Comparison of ENCODE assay signal across 25 cellular contexts in the genomic region with DNA sequence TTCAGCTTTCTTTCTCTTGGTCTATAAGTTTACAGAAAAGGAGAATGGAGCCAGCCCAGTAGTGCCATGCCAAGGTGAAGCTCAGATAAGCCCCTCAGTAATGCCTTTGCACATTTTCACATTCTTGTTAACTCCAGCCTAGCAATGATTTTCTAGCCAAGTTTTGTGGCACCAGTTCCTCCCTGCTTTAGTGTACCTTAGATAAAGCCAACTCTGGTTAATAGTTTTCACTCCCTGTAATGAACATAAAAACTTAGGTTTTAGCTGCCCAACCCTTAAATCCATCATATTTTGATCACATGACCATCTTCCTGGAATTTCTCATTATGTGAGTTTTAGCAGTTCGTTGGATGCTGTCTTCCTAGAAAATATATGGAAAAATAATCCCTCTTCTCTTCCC.
A peak's percentile ranks its signal among the peaks of the same experiment; 100 is the strongest.
DNase-seq lines count a peak whose midpoint lies in the region; ATAC-seq and TF ChIP-seq lines count a peak whose summit lies in the region.
"Had no signal": no experiment of that assay in that cellular context is flagged by ENCODE, and none has a peak within 500 bp of the region (broad histone marks: within the 10 kb centered on the region; RNA-seq: fewer than 3 reads in every experiment).

No MANE protein-coding gene starts in this region.

- no peaks in the 10 kb centered on the region for H3K4me1 Mint-ChIP-seq in GM23338
- no peaks in the 10 kb centered on the region for H3K4me1 Mint-ChIP-seq in effector memory CD8-positive, alpha-beta T cell (ENCODE audit: low read depth in 2 of 2)
- H3K4me1 Mint-ChIP-seq: CD8-positive, alpha-beta memory T cell had no signal

- H3K4me3 Mint-ChIP-seq in GM23338: no peak overlapping the region
- H3K4me3 Mint-ChIP-seq in effector memory CD8-positive, alpha-beta T cell: no peak overlapping the region
- H3K4me3 Mint-ChIP-seq: CD14-positive monocyte; CD4-positive, alpha-beta T cell; CD8-positive, alpha-beta memory T cell; HFFc6 had no signal

- WGBS in hepatocyte (ENCODE audit: low lambda C conversion rate, missing lambda C conversion rate): 63% methylated on average over 1 of the region's 1 CpG

- H3K27me3 Mint-ChIP-seq in GM23338 (ENCODE audit: insufficient read depth, low read depth, poor library complexity): peaks cover 2% of the 10 kb centered on the region
- H3K27me3 Mint-ChIP-seq in effector memory CD8-positive, alpha-beta T cell: no peaks in the 10 kb centered on the region
- H3K27me3 Mint-ChIP-seq: CD4-positive, alpha-beta T cell; CD8-positive, alpha-beta memory T cell had no signal

- H3K4me2 ChIP-seq in GM23338: no peak overlapping the region
- H3K4me2 ChIP-seq in hepatocyte: no peak overlapping the region
- H3K4me2 ChIP-seq: A549; BLaER1 treated with 17β-estradiol and CSF1 and Interleukin-3, amounts not matched to agents 10 nM and 100 nM had no signal

- H2AFZ ChIP-seq in GM23338 (peak overlapping the region; percentile 14; the same call in 1 of the 2 replicates), hepatocyte (peak overlapping the region; percentile 12)
- H2AFZ ChIP-seq: GM23248 had no signal

- H3K27me3 ChIP-seq in GM23338 (ENCODE audit: insufficient read depth) (no peaks in the 10 kb centered on the region), hepatocyte (no peaks in the 10 kb centered on the region)
- H3K27me3 ChIP-seq: BE2C; BLaER1 treated with 17β-estradiol and CSF1 and Interleukin-3, amounts not matched to agents 10 nM and 100 nM had no signal

- H3K4me1 ChIP-seq in GM23338 (ENCODE audit: insufficient read depth) (no peaks in the 10 kb centered on the region), hepatocyte (ENCODE audit: insufficient read depth) (peaks cover 7% of the 10 kb centered on the region), mucosa of descending colon (ENCODE audit: low read depth) (no peaks in the 10 kb centered on the region)
- H3K4me1 ChIP-seq: A549, BE2C had no signal

- TF ChIP-seq CTCF in GM23338 (conservative IDR thresholded peaks at IDR 0.05; ENCODE audit: low read depth in 2 of 2) (no peak), hepatocyte (IDR thresholded peaks at IDR 0.05; ENCODE audit: poor library complexity) (no peak), mucosa of descending colon (IDR thresholded peaks at IDR 0.05) (no peak), retinal pigment epithelial cell (conservative IDR thresholded peaks at IDR 0.05; ENCODE audit: low read depth, low read length) (no peak)

- H3F3A ChIP-seq in GM23338 (replicated peaks; ENCODE audit: low read depth): no peaks in the 10 kb centered on the region

- no peak overlapping the region for H3K4me3 ChIP-seq in GM23338
- H3K4me3 ChIP-seq in hepatocyte: no peak overlapping the region
- no peak overlapping the region for H3K4me3 ChIP-seq in mucosa of descending colon
- H3K4me3 ChIP-seq in retinal pigment epithelial cell (ENCODE audit: low read length): no peak overlapping the region
- H3K4me3 ChIP-seq: A549; BLaER1 treated with 17β-estradiol and CSF1 and Interleukin-3, amounts not matched to agents 10 nM and 100 nM; GM12878; GM23248; HAP-1 had no signal

- H3K36me3 ChIP-seq in GM23338 (ENCODE audit: insufficient read depth): no peaks in the 10 kb centered on the region
- no peaks in the 10 kb centered on the region for H3K36me3 ChIP-seq in hepatocyte (replicated peaks; ENCODE audit: insufficient read depth, low read depth)
- no peaks in the 10 kb centered on the region for H3K36me3 ChIP-seq in mucosa of descending colon (ENCODE audit: low read depth)
- H3K36me3 ChIP-seq: BE2C; BLaER1 treated with 17β-estradiol and CSF1 and Interleukin-3, amounts not matched to agents 10 nM and 100 nM; HAP-1 had no signal

- H4K20me1 ChIP-seq in GM23338 (replicated peaks; ENCODE audit: insufficient read depth): no peaks in the 10 kb centered on the region
- no peaks in the 10 kb centered on the region for H4K20me1 ChIP-seq in hepatocyte (ENCODE audit: insufficient read depth, poor library complexity, severe bottlenecking)
- H4K20me1 ChIP-seq: BLaER1 treated with 17β-estradiol and CSF1 and Interleukin-3, amounts not matched to agents 10 nM and 100 nM had no signal

- no peaks in the 10 kb centered on the region for H3K79me2 ChIP-seq in GM23338 (replicated peaks; ENCODE audit: insufficient read depth)
- H3K79me2 ChIP-seq in hepatocyte: no peaks in the 10 kb centered on the region

- H3K36me3 Mint-ChIP-seq in GM23338 (ENCODE audit: low read depth): peaks cover 7% of the 10 kb centered on the region; the same call in 2 of the 3 replicates
- no peaks in the 10 kb centered on the region for H3K36me3 Mint-ChIP-seq in effector memory CD8-positive, alpha-beta T cell (ENCODE audit: insufficient read depth)
- H3K36me3 Mint-ChIP-seq: CD14-positive monocyte; CD8-positive, alpha-beta memory T cell had no signal

- no peaks in the 10 kb centered on the region for H3K9me3 ChIP-seq in hepatocyte (ENCODE audit: low read depth)
- H3K9me3 ChIP-seq in mucosa of descending colon: no peaks in the 10 kb centered on the region
- H3K9me3 ChIP-seq: A549; BE2C; BLaER1 treated with 17β-estradiol and CSF1 and Interleukin-3, amounts not matched to agents 10 nM and 100 nM; HAP-1 had no signal

- intact Hi-C loops in mucosa of descending colon (cut with DNase I, micrococcal nuclease): no loop called here

- peaks cover 7% of the 10 kb centered on the region; the same call in 2 of the 3 replicates for H3K9me3 Mint-ChIP-seq in GM23338
- H3K9me3 Mint-ChIP-seq in effector memory CD8-positive, alpha-beta T cell: peaks cover 0 to 2% of the 10 kb centered on the region in 2 donors
- H3K9me3 Mint-ChIP-seq: CD4-positive, alpha-beta T cell had no signal

- ATAC-seq in GM23338 (no peak), mucosa of descending colon (peak; percentile 62), HG03521 (IDR thresholded peaks at IDR 0.05; ENCODE audit: unreplicated experiment) (no peak), GM19455 (IDR thresholded peaks at IDR 0.05; ENCODE audit: unreplicated experiment) (no peak)
- no peak for ATAC-seq in effector memory CD8-positive, alpha-beta T cell (replicated peaks)
- ATAC-seq: A549, GM12878 had no signal

- H3K9me2 ChIP-seq in GM23338 (ENCODE audit: insufficient read depth): no peaks in the 10 kb centered on the region
- no peaks in the 10 kb centered on the region for H3K9me2 ChIP-seq in hepatocyte (replicated peaks; ENCODE audit: insufficient read depth)

- no peak for DNase-seq in GM23338 (ENCODE audit: low spot score)
- no peak for DNase-seq in hepatocyte (ENCODE audit: low spot score)
- peak in 1 of 3 donors; percentile 4 for DNase-seq in mucosa of descending colon
- DNase-seq in retinal pigment epithelial cell (ENCODE audit: low read depth): peak; percentile 30
- no peak for DNase-seq in effector memory CD8-positive, alpha-beta T cell
- DNase-seq in activated CD4-positive, alpha-beta T cell treated with anti-CD3 and anti-CD28 coated beads for 4 hours: no peak
- DNase-seq: 8988T; ACHN; AML-193; BE2C; CD4-positive, alpha-beta T cell; CD8-positive, alpha-beta memory T cell; DMS 273 treated with DMSO at 0.1 percent for 48 hours; DMS79; EL; GDM1; GM23248; HFFc6 had no signal

- H3K27ac ChIP-seq in GM23338 (ENCODE audit: low read depth): no peak overlapping the region
- peak overlapping the region; percentile 11 for H3K27ac ChIP-seq in hepatocyte
- H3K27ac ChIP-seq: A549; BLaER1 treated with 17β-estradiol and CSF1 and Interleukin-3, amounts not matched to agents 10 nM and 100 nM; GM23248 had no signal

- no peak overlapping the region for H3K27ac Mint-ChIP-seq in GM23338
- no peak overlapping the region for H3K27ac Mint-ChIP-seq in effector memory CD8-positive, alpha-beta T cell
- H3K27ac Mint-ChIP-seq: CD14-positive monocyte; CD4-positive, alpha-beta T cell; CD8-positive, alpha-beta memory T cell; HFFc6 had no signal

TF ChIP-seq in GM23338, 12 proteins besides CTCF, POLR2A, EP300 and RAD21 (continues in another document):
- no peak for TF ChIP-seq POLR2AphosphoS5 (IDR thresholded peaks at IDR 0.05; ENCODE audit: low read depth)
- TF ChIP-seq, protein P1, sequence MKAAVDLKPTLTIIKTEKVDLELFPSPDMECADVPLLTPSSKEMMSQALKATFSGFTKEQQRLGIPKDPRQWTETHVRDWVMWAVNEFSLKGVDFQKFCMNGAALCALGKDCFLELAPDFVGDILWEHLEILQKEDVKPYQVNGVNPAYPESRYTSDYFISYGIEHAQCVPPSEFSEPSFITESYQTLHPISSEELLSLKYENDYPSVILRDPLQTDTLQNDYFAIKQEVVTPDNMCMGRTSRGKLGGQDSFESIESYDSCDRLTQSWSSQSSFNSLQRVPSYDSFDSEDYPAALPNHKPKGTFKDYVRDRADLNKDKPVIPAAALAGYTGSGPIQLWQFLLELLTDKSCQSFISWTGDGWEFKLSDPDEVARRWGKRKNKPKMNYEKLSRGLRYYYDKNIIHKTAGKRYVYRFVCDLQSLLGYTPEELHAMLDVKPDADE (IDR thresholded peaks at IDR 0.05): no peak
- TF ChIP-seq EZH2phosphoT487 (IDR thresholded peaks at IDR 0.05; ENCODE audit: unreplicated experiment): no peak
- no peak for TF ChIP-seq ZNF331 (CRISPR knock-in tag; IDR thresholded peaks at IDR 0.05; ENCODE audit: low read depth)
